8 cellular contexts compared by ENCODE assay signal in genomic region chr6:36360241-36361054, GRCh38. TPM values are rescaled to one million over a fixed set of nuclear protein-coding genes. Genes with fewer than 3 reads are reported as not detected.
DNase-seq lines count a peak whose midpoint lies in the region; ATAC-seq, FAIRE-seq and TF ChIP-seq lines count a peak whose summit lies in the region.

No MANE protein-coding gene starts in this region.

- no peaks in the 10 kb centered on the region for H4K20me1 ChIP-seq in SK-N-SH (ENCODE audit: insufficient read depth)

- peak; percentile 88 for DNase-seq in AG08395 (ENCODE audit: low spot score)
- peak; percentile 72 for DNase-seq in GM19239 (ENCODE audit: insufficient read length, low spot score)
- DNase-seq in NCI-H1092 treated with DMSO at 0.1 percent for 48 hours (lab: John Stamatoyannopoulos, UW) = peak; percentile 59
- peak; percentile 87 for DNase-seq in SK-N-SH
- peak; percentile 83 for DNase-seq in activated naive CD4-positive, alpha-beta T cell treated with anti-CD3 and anti-CD28 coated beads for 36 hours
- DNase-seq in globus pallidus (ENCODE audit: low spot score) = peak; percentile 81
- DNase-seq in pons (ENCODE audit: low spot score) = peak; percentile 88
- peak in 1 of 2 donors; percentile 84 for DNase-seq in upper lobe of left lung

- H3K4me1 ChIP-seq in SK-N-SH (ENCODE audit: control insufficient read depth in 1 of 2, insufficient read depth in 2 of 2, low read depth in 1 of 2, low read length in 1 of 2) (peaks cover 2 to 6% of the 10 kb centered on the region in 2 experiments; a peak in 2 of 4 replicates), upper lobe of left lung (peaks cover 9 to 20% (median 17%) of the 10 kb centered on the region in 4 donors)

- H3K79me2 ChIP-seq in SK-N-SH (ENCODE audit: insufficient read depth) = no peaks in the 10 kb centered on the region

- H3K27me3 ChIP-seq in SK-N-SH (ENCODE audit: insufficient read depth) (no peaks in the 10 kb centered on the region), upper lobe of left lung (no peaks in the 10 kb centered on the region)

- CTCF ChIA-PET in SK-N-SH (lab: Yijun Ruan, JAX) = interaction anchor here (0.6 to 9.1 kb wide), 36 partner anchors 8 to 491 kb away, joined by 3 to 149 read pairs (median 4); partner anchors contain the start of gene BNIP5
- CTCF ChIA-PET in activated naive CD4-positive, alpha-beta T cell treated with anti-CD3 and anti-CD28 coated beads for 36 hours (lab: Charles Lee) = interaction anchor here (0.7 to 3.7 kb wide), 15 partner anchors 8 to 338 kb away, joined by 3 to 26 read pairs (median 3); no protein-coding TSS in a partner anchor

- H3K27ac Mint-ChIP-seq in activated naive CD4-positive, alpha-beta T cell treated with anti-CD3 and anti-CD28 coated beads for 36 hours = no peak overlapping the region

- H3K27ac ChIP-seq in SK-N-SH (ENCODE audit: low read depth in 2 of 2, low read length in 1 of 2) (no peak overlapping the region), upper lobe of left lung (no peak overlapping the region)

- H2AFZ ChIP-seq in SK-N-SH (ENCODE audit: low read depth) = peak overlapping the region; percentile 52; the same call in 1 of the 2 replicates

- H3K9me3 Mint-ChIP-seq in activated naive CD4-positive, alpha-beta T cell treated with anti-CD3 and anti-CD28 coated beads for 36 hours = no peaks in the 10 kb centered on the region

- no peaks in the 10 kb centered on the region for H3K9me3 ChIP-seq in SK-N-SH
- H3K9me3 ChIP-seq in upper lobe of left lung = no peaks in the 10 kb centered on the region

- no peaks in the 10 kb centered on the region for H3F3A ChIP-seq in SK-N-SH (replicated peaks; ENCODE audit: insufficient read depth)

- H3K4me3 Mint-ChIP-seq in activated naive CD4-positive, alpha-beta T cell treated with anti-CD3 and anti-CD28 coated beads for 36 hours = no peak overlapping the region

- no peak for TF ChIP-seq EP300 in SK-N-SH (IDR thresholded peaks at IDR 0.05; ENCODE audit: borderline replicate concordance in 1 of 2, low read depth in 1 of 2, low read length in 1 of 2)
- TF ChIP-seq EP300 in upper lobe of left lung (IDR thresholded peaks at IDR 0.05) = no peak

- H3K36me3 ChIP-seq in SK-N-SH (replicated peaks in 1 of 2; ENCODE audit: control insufficient read depth in 1 of 2, insufficient read depth in 2 of 2, low read length in 1 of 2) = no peaks in the 10 kb centered on the region
- H3K36me3 ChIP-seq in upper lobe of left lung = no peaks in the 10 kb centered on the region

- 23% methylated on average over 9 of the region's 10 CpGs for WGBS in SK-N-SH (ENCODE audit: low lambda C conversion rate)
- 25 to 37% methylated on average over 5 to 10 of the region's 10 CpGs for WGBS in upper lobe of left lung, 2 donors

- no peaks in the 10 kb centered on the region for H3K9me2 ChIP-seq in SK-N-SH

- no peaks in the 10 kb centered on the region for H3K36me3 Mint-ChIP-seq in activated naive CD4-positive, alpha-beta T cell treated with anti-CD3 and anti-CD28 coated beads for 36 hours (ENCODE audit: low read depth)

- H3K4me3 ChIP-seq in SK-N-SH (ENCODE audit: low read depth in 2 of 2, low read length in 1 of 2) (peak overlapping the region in 1 of 2 experiments; percentile 40; a peak in 1 of 4 replicates), upper lobe of left lung (no peak overlapping the region)

- intact Hi-C loops in activated naive CD4-positive, alpha-beta T cell treated with anti-CD3 and anti-CD28 coated beads for 36 hours (cut with micrococcal nuclease) = loop anchor here (1.0 kb wide), 5 partner anchors 19 to 333 kb away; partner anchors contain the start of gene MAPK14

- H3K9ac ChIP-seq in SK-N-SH = no peak overlapping the region

- ATAC-seq in upper lobe of left lung (ENCODE audit: low FRiP score in 2 of 2) = peak; percentile 87 to 93

- no peak for TF ChIP-seq POLR2A in upper lobe of left lung (IDR thresholded peaks at IDR 0.05)

- POLR2A ChIA-PET in SK-N-SH (lab: Yijun Ruan, JAX) = no interaction called here

- H3K4me2 ChIP-seq in SK-N-SH = no peak overlapping the region

- TF ChIP-seq CTCF in SK-N-SH (IDR thresholded peaks at IDR 0.05) (peak; percentile 79), upper lobe of left lung (IDR thresholded peaks at IDR 0.05) (peak; percentile 82 to 87 (median 85))

- H3K4me1 Mint-ChIP-seq in activated naive CD4-positive, alpha-beta T cell treated with anti-CD3 and anti-CD28 coated beads for 36 hours (ENCODE audit: low read depth) = peaks cover 9% of the 10 kb centered on the region

- peak; percentile 73 for FAIRE-seq in GM19239 (lab: Jason Lieb, UNC)

- no peaks in the 10 kb centered on the region for H3K27me3 Mint-ChIP-seq in activated naive CD4-positive, alpha-beta T cell treated with anti-CD3 and anti-CD28 coated beads for 36 hours (ENCODE audit: low read depth)

- peak; percentile 94 for TF ChIP-seq RAD21 in SK-N-SH (IDR thresholded peaks at IDR 0.05; ENCODE audit: low read length)

TF ChIP-seq in SK-N-SH, 30 proteins besides CTCF, POLR2A, EP300 and RAD21:
- TF ChIP-seq FOXM1 (IDR thresholded peaks at IDR 0.05; ENCODE audit: low read depth) (no peak), CHD2 (IDR thresholded peaks at IDR 0.05; ENCODE audit: low read length, partially characterized antibody) (peak; percentile 29), SIN3A (IDR thresholded peaks at IDR 0.05; ENCODE audit: borderline replicate concordance, low read depth, low read length) (no peak), SMC3 (IDR thresholded peaks at IDR 0.05; ENCODE audit: low read depth, low read length) (peak; percentile 78)
TF ChIP-seq in SK-N-SH: peak in this region for 2.

RNA-seq across cellular contexts. Expression of gene BNIP5, which starts 23.8 kb away (rescaled TPM):
- polyA plus RNA-seq in SK-N-SH (2012; rRNA removed) = not detected in 2 replicates
- polyA plus RNA-seq in SK-N-SH (2012; cell fraction: cytosol; rRNA removed) = not detected in 2 replicates
- polyA plus RNA-seq in SK-N-SH (2012; cell fraction: nucleus; rRNA removed) = not detected in 2 replicates
- not detected for total RNA-seq in activated naive CD4-positive, alpha-beta T cell treated with anti-CD3 and anti-CD28 coated beads for 36 hours
- under 1 TPM in 1 of 6 donors, not detected in 5; 0.10 TPM for total RNA-seq in upper lobe of left lung

RNA-seq across cellular contexts. Expression of gene ETV7, which starts 27.0 kb away (rescaled TPM):
- polyA plus RNA-seq in SK-N-SH (2012; rRNA removed) = 0.31 and 0.39 TPM in 2 replicates
- 0.12 and 0.29 TPM in 2 replicates for polyA plus RNA-seq in SK-N-SH (2012; cell fraction: cytosol; rRNA removed)
- polyA plus RNA-seq in SK-N-SH (2012; cell fraction: nucleus; rRNA removed) = 0.42 and 0.58 TPM in 2 replicates
- total RNA-seq in activated naive CD4-positive, alpha-beta T cell treated with anti-CD3 and anti-CD28 coated beads for 36 hours = under 1 TPM; 0.67 to 0.99 TPM
- total RNA-seq in upper lobe of left lung = 10 to 100 TPM in 1 of 6 donors, 1 to 10 TPM in 5; 2.0 to 10.5 (median 4.2) TPM
